ENCODE assay signal across 8 cellular contexts in genomic region chr22:38214248-38215056, GRCh38. TPM values are rescaled to one million over a fixed set of nuclear protein-coding genes. Genes with fewer than 3 reads are reported as not detected.
DNase-seq lines count a peak whose midpoint lies in the region; ATAC-seq lines count a peak whose summit lies in the region.

No MANE protein-coding gene starts in this region.

- peaks cover 29 to 58% of the 10 kb centered on the region in 2 donors for H3K4me1 Mint-ChIP-seq in stimulated activated naive B cell treated with anti-CD40 and anti-IgM and Interleukin-4, amounts not matched to agents 10 μg/mL and 1 μg/mL and 100 μg/mL, for 72 hours

- H3K9me3 Mint-ChIP-seq in stimulated activated naive B cell treated with anti-CD40 and anti-IgM and Interleukin-4, amounts not matched to agents 10 μg/mL and 1 μg/mL and 100 μg/mL, for 72 hours: peaks cover 2 to 5% of the 10 kb centered on the region in 2 donors

- peaks cover 7% of the 10 kb centered on the region in 2 donors for H3K27me3 Mint-ChIP-seq in stimulated activated naive B cell treated with anti-CD40 and anti-IgM and Interleukin-4, amounts not matched to agents 10 μg/mL and 1 μg/mL and 100 μg/mL, for 72 hours

- H3K4me3 Mint-ChIP-seq in stimulated activated naive B cell treated with anti-CD40 and anti-IgM and Interleukin-4, amounts not matched to agents 10 μg/mL and 1 μg/mL and 100 μg/mL, for 72 hours: peak overlapping the region; percentile 48 to 67

- peak; percentile 70 for ATAC-seq in HG02798 (IDR thresholded peaks at IDR 0.05; ENCODE audit: poor library complexity, unreplicated experiment)
- ATAC-seq in stimulated activated naive B cell treated with anti-CD40 and anti-IgM and Interleukin-4, amounts not matched to agents 10 μg/mL and 1 μg/mL and 100 μg/mL, for 72 hours (replicated peaks): peak; percentile 48 to 50

- peaks cover 19 to 26% of the 10 kb centered on the region in 2 donors for H3K36me3 Mint-ChIP-seq in stimulated activated naive B cell treated with anti-CD40 and anti-IgM and Interleukin-4, amounts not matched to agents 10 μg/mL and 1 μg/mL and 100 μg/mL, for 72 hours

- peaks cover 31% of the 10 kb centered on the region for H3K4me1 ChIP-seq in mononuclear cell (ENCODE audit: insufficient read depth, low read length)

- no peaks in the 10 kb centered on the region for H3K9me3 ChIP-seq in mononuclear cell (ENCODE audit: low read depth, low read length)

- peak overlapping the region; percentile 2 for H3K4me3 ChIP-seq in mononuclear cell (ENCODE audit: low read length)

- H3K27me3 ChIP-seq in mononuclear cell (ENCODE audit: insufficient read depth, low read length): no peaks in the 10 kb centered on the region

- DNase-seq in AG20443 (ENCODE audit: low spot score): peak; percentile 88
- DNase-seq in activated CD4-positive, alpha-beta T cell treated with anti-CD3 and anti-CD28 coated beads, Interleukin-2, amount 50 U/mL, for 4 hours: peak; percentile 59 to 62
- peak; percentile 50 for DNase-seq in effector CD8-positive, alpha-beta T cell (lab: John Stamatoyannopoulos, UW)
- DNase-seq in stimulated activated naive B cell treated with anti-CD40 and anti-IgM and Interleukin-4, amounts not matched to agents 10 μg/mL and 1 μg/mL and 100 μg/mL, for 72 hours: peak; percentile 27
- DNase-seq in HPDE6-E6E7 (ENCODE audit: extremely low spot score): no peak
- no peak for DNase-seq in NCI-H2171 treated with DMSO at 0.1 percent for 48 hours (lab: John Stamatoyannopoulos, UW)

- no peak overlapping the region for H3K27ac Mint-ChIP-seq in stimulated activated naive B cell treated with anti-CD40 and anti-IgM and Interleukin-4, amounts not matched to agents 10 μg/mL and 1 μg/mL and 100 μg/mL, for 72 hours

RNA-seq across cellular contexts. Expression of gene MAFF, which starts 12.7 kb away (rescaled TPM):
- total RNA-seq in mononuclear cell: 37.3 TPM

RNA-seq across cellular contexts. Expression of gene PLA2G6, which starts 32.8 kb away (rescaled TPM):
- 19.7 TPM for total RNA-seq in mononuclear cell

RNA-seq across cellular contexts. Expression of gene TMEM184B, which starts 58.4 kb away (rescaled TPM):
- 14.3 TPM for total RNA-seq in mononuclear cell

Comparison
In these comparisons a context has a peak if more than half of its experiments do, and no peak if none do; other contexts are left out.
1. DNase-seq: peak in AG20443 (single experiment), activated CD4-positive, alpha-beta T cell treated with anti-CD3 and anti-CD28 coated beads, Interleukin-2, amount 50 U/mL, for 4 hours (2 of 2), effector CD8-positive, alpha-beta T cell (single experiment) and stimulated activated naive B cell treated with anti-CD40 and anti-IgM and Interleukin-4, amounts not matched to agents 10 μg/mL and 1 μg/mL and 100 μg/mL, for 72 hours (single experiment); none in HPDE6-E6E7 (single experiment) and NCI-H2171 treated with DMSO at 0.1 percent for 48 hours (single experiment).